ENCODE assay signal across 8 cellular contexts in genomic region chr20:18276821-18277220, GRCh38. TPM values are rescaled to one million over a fixed set of nuclear protein-coding genes. Genes with fewer than 3 reads are reported as not detected.
DNase-seq lines count a peak whose midpoint lies in the region; ATAC-seq and TF ChIP-seq lines count a peak whose summit lies in the region.

No MANE protein-coding gene starts in this region.

- no peak for TF ChIP-seq POLR2A in right lobe of liver (IDR thresholded peaks at IDR 0.05)

- no peaks in the 10 kb centered on the region for H3K36me3 ChIP-seq in right lobe of liver

- H3K4me3 ChIP-seq in coronary artery (no peak overlapping the region), right lobe of liver (no peak overlapping the region)

- H3K4me1 ChIP-seq in right lobe of liver, result no peaks in the 10 kb centered on the region

- H3K9me3 ChIP-seq in right lobe of liver, result no peaks in the 10 kb centered on the region

- 5% methylated on average over 12 of the region's 12 CpGs for WGBS in right lobe of liver (ENCODE audit: insufficient coverage, low coverage, low lambda C conversion rate, missing lambda C conversion rate)

- H3K27ac ChIP-seq in coronary artery (no peak overlapping the region), right lobe of liver (no peak overlapping the region)

- intact Hi-C loops in right lobe of liver (cut with DNase I), result no loop called here

- TF ChIP-seq CTCF in coronary artery (IDR thresholded peaks at IDR 0.05), result peak; percentile 34
- peak; percentile 51 to 84 (median 77) for TF ChIP-seq CTCF in right lobe of liver (IDR thresholded peaks at IDR 0.05)

- peak; percentile 69 for ATAC-seq in HG02678 (IDR thresholded peaks at IDR 0.05; ENCODE audit: unreplicated experiment)
- ATAC-seq in right lobe of liver, result peak; percentile 84 to 94 (median 91)
- no peak for ATAC-seq in GM18520 (IDR thresholded peaks at IDR 0.05; ENCODE audit: unreplicated experiment)

- H3K27me3 ChIP-seq in right lobe of liver, result peaks cover 0 to 7% of the 10 kb centered on the region in 2 donors

- DNase-seq in DMS153 treated with DMSO at 0.1 percent for 48 hours (lab: John Stamatoyannopoulos, UW; ENCODE audit: unreplicated experiment) (peak; percentile 84), NCI-H2227 treated with DMSO at 0.1 percent for 48 hours (lab: John Stamatoyannopoulos, UW) (peak; percentile 75), coronary artery (ENCODE audit: low spot score) (no peak), right lobe of liver (peak; percentile 61 to 65 (median 64))
- peak; percentile 52 for DNase-seq in activated CD4-positive, CD25-positive, alpha-beta regulatory T cell treated with anti-CD3 and anti-CD28 coated beads, Interleukin-2, amount 50 U/mL, for 72 hours
- peak; percentile 53 to 59 for DNase-seq in stimulated activated CD8-positive, alpha-beta memory T cell treated with anti-CD3 and anti-CD28 coated beads, Interleukin-15, amount 100 ng/mL, for 48 hours (ENCODE audit: low read depth in 2 of 2)

RNA-seq across cellular contexts. Expression of gene ZNF133, which starts 11.5 kb away (rescaled TPM):
- total RNA-seq in right lobe of liver, result 1 to 10 TPM; 2.5 to 6.1 (median 4.8) TPM
